ENCODE assay signal across 17 cellular contexts in the genomic region with DNA sequence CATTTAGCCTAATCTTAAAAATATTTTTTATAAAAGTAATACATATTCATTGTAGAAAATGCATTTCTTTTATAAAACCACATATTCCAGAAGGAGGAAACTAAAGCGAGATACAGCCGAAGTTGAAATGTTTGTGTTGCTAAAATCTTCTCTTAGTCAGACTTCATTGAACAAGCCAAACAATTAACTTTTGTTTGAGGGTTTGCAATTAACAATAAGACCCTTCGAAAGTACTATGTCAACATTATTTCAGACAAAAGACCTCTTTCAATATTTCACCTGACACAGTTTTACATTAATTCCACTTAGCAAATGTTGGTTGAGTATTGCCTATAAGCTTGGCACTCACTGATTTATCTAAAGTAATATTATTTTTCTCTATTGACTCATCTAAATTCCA.
DNase-seq lines count a peak whose midpoint lies in the region; ATAC-seq and TF ChIP-seq lines count a peak whose summit lies in the region.
"Had no signal": no experiment of that assay in that cellular context is flagged by ENCODE, and none has a peak within 500 bp of the region (broad histone marks: within the 10 kb centered on the region; RNA-seq: fewer than 3 reads in every experiment).

No MANE protein-coding gene starts in this region.

- peak overlapping the region in 2 of 59 donors; percentile 8 to 27 for H3K4me3 ChIP-seq in dorsolateral prefrontal cortex
- H3K4me3 ChIP-seq: BLaER1 treated with 17β-estradiol and CSF1 and Interleukin-3, amounts not matched to agents 10 nM and 100 nM had no signal

- no peak for TF ChIP-seq POLR2A in erythroblast (IDR thresholded peaks at IDR 0.05; ENCODE audit: low read length)

- no peak for TF ChIP-seq CTCF in dorsolateral prefrontal cortex (IDR thresholded peaks at IDR 0.05 in 54 of 56, conservative IDR thresholded peaks at IDR 0.05 in 2 of 56; ENCODE audit: low read depth in 1 of 56, partially characterized antibody in 56 of 56)

- DNase-seq in NCI-H748 (lab: John Stamatoyannopoulos, UW; ENCODE audit: unreplicated experiment) (peak; percentile 1), NCI-H748 treated with DMSO at 0.1 percent for 48 hours (lab: John Stamatoyannopoulos, UW) (no peak), dorsolateral prefrontal cortex (no peak), midbrain (lab: John Stamatoyannopoulos, UW) (peak; percentile 12), erythroblast (lab: John Stamatoyannopoulos, UW) (no peak), T-helper 9 cell (no peak), DMS 273 (lab: John Stamatoyannopoulos, UW; ENCODE audit: unreplicated experiment) (no peak)
- DNase-seq: 8988T; ACHN; CD4-positive, CD25-positive, alpha-beta regulatory T cell; DND-41; GDM1; HCEC 1CT; HFFc6 had no signal

- intact Hi-C loops in dorsolateral prefrontal cortex (cut with DNase I) = no loop called here

- no peak for ATAC-seq in HG03108 (IDR thresholded peaks at IDR 0.05; ENCODE audit: unreplicated experiment)
- ATAC-seq: HepG2 had no signal

- no peaks in the 10 kb centered on the region for H3K27me3 ChIP-seq in dorsolateral prefrontal cortex
- H3K27me3 ChIP-seq: BLaER1 treated with 17β-estradiol and CSF1 and Interleukin-3, amounts not matched to agents 10 nM and 100 nM had no signal

- peak overlapping the region in 43 of 59 donors; percentile 1 to 82 (median 57) for H3K27ac ChIP-seq in dorsolateral prefrontal cortex
- H3K27ac ChIP-seq: BLaER1 treated with 17β-estradiol and CSF1 and Interleukin-3, amounts not matched to agents 10 nM and 100 nM had no signal

Comparison
In these comparisons a context has a peak if more than half of its experiments do, and no peak if none do; other contexts are left out.
1. DNase-seq: peak in NCI-H748 (single experiment) and midbrain (single experiment); none in NCI-H748 treated with DMSO at 0.1 percent for 48 hours (single experiment), dorsolateral prefrontal cortex (0 of 10), erythroblast (0 of 2), T-helper 9 cell (single experiment) and DMS 273 (single experiment).